ENCODE assay signal across 10 cellular contexts in genomic region chr6:108948252-108948651, GRCh38.
A peak's percentile ranks its signal among the peaks of the same experiment; 100 is the strongest.
DNase-seq lines count a peak whose midpoint lies in the region; ATAC-seq lines count a peak whose summit lies in the region.
"Had no signal": no experiment of that assay in that cellular context is flagged by ENCODE, and none has a peak within 500 bp of the region (broad histone marks: within the 10 kb centered on the region; RNA-seq: fewer than 3 reads in every experiment).

No MANE protein-coding gene starts in this region.

- H3K9me3 ChIP-seq in skeletal muscle tissue (ENCODE audit: control insufficient read depth in 3 of 3, low read length in 3 of 3), result no peaks in the 10 kb centered on the region
- H3K9me3 ChIP-seq: SJSA1 had no signal

- in situ Hi-C loops in G401 (cut with HindIII; ENCODE audit: low sequenced_read_pairs), result no loop called here

- H3K4me1 ChIP-seq in skeletal muscle tissue (ENCODE audit: control insufficient read depth in 3 of 3, insufficient read depth in 3 of 3, low read length in 3 of 3), result peaks cover 52 to 70% (median 57%) of the 10 kb centered on the region in 3 donors

- H3K36me3 ChIP-seq in skeletal muscle tissue (ENCODE audit: control insufficient read depth in 3 of 3, insufficient read depth in 3 of 3, low read length in 3 of 3), result no peaks in the 10 kb centered on the region
- H3K36me3 ChIP-seq: SJSA1 had no signal

- H3K4me3 ChIP-seq in skeletal muscle tissue (ENCODE audit: low read length in 3 of 3), result peak overlapping the region; percentile 20 to 41 (median 32)
- H3K4me3 ChIP-seq: SJSA1 had no signal

- peak overlapping the region; percentile 85 for H3K27ac ChIP-seq in skeletal muscle tissue (ENCODE audit: low read depth, low read length)
- H3K27ac ChIP-seq: SJSA1 had no signal

- peak overlapping the region in 1 of 3 donors; percentile 28 for H3K9ac ChIP-seq in skeletal muscle tissue (ENCODE audit: low read depth in 1 of 3, low read length in 3 of 3)

- no peaks in the 10 kb centered on the region for H3K27me3 ChIP-seq in skeletal muscle tissue (ENCODE audit: control insufficient read depth in 3 of 3, insufficient read depth in 3 of 3, low read length in 3 of 3)
- H3K27me3 ChIP-seq: SJSA1 had no signal

- ATAC-seq in HG03025 (IDR thresholded peaks at IDR 0.05; ENCODE audit: low FRiP score, unreplicated experiment) (no peak), GM19324 (IDR thresholded peaks at IDR 0.05; ENCODE audit: low FRiP score, unreplicated experiment) (no peak), GM18909 (IDR thresholded peaks at IDR 0.05; ENCODE audit: poor library complexity, unreplicated experiment) (no peak), HG02642 (IDR thresholded peaks at IDR 0.05; ENCODE audit: poor library complexity, unreplicated experiment) (no peak)

- peak; percentile 95 for DNase-seq in G401 (ENCODE audit: low spot score)
- peak; percentile 12 for DNase-seq in astrocyte of the hippocampus (ENCODE audit: low read depth, low spot score)
- peak; percentile 9 to 39 for DNase-seq in hippocampal formation (lab: John Stamatoyannopoulos, UW)
- DNase-seq: activated T-cell treated with anti-CD3 and anti-CD28 coated beads, Interleukin-2, amount 50 U/mL, for 1 hour had no signal

Comparison
In these comparisons a context has a peak if more than half of its experiments do, and no peak if none do; other contexts are left out.
1. DNase-seq: peak in every context shown above with its lines; median percentile 95 in G401; 24 in hippocampal formation; 12 in astrocyte of the hippocampus.